Comparison of ENCODE assay signal across 8 cellular contexts in genomic region chr12:1592444-1593231, GRCh38. TPM values are rescaled to one million over a fixed set of nuclear protein-coding genes. Genes with fewer than 3 reads are reported as not detected.
DNase-seq lines count a peak whose midpoint lies in the region; ATAC-seq, FAIRE-seq and TF ChIP-seq lines count a peak whose summit lies in the region.

No MANE protein-coding gene starts in this region.

- no peak for FAIRE-seq in frontal cortex (lab: Jason Lieb, UNC)

- CTCF ChIA-PET in PC-9 (lab: Charles Lee), result interaction anchor here (1.3 kb wide), 1 partner anchor 474 kb away, joined by 7 read pairs; no protein-coding TSS in a partner anchor

- peak overlapping the region; percentile 90 for H3K4me2 ChIP-seq in PC-9

- no peaks in the 10 kb centered on the region for H3K9me2 ChIP-seq in PC-9 (ENCODE audit: insufficient read depth)

- H3K9me3 ChIP-seq in PC-9 (ENCODE audit: insufficient read depth, low read depth) (no peaks in the 10 kb centered on the region), upper lobe of right lung (no peaks in the 10 kb centered on the region)

- no peak for TF ChIP-seq CTCF in PC-9 (conservative IDR thresholded peaks at IDR 0.05)
- TF ChIP-seq CTCF in fibroblast of the aortic adventitia (IDR thresholded peaks at IDR 0.05; ENCODE audit: insufficient read depth, low read length), result peak; percentile 31
- TF ChIP-seq CTCF in upper lobe of right lung (IDR thresholded peaks at IDR 0.05), result no peak

- BruUV-seq in PC-9 (replicated peaks; lab: Mats Ljungman, UMichigan), result TSS peak; percentile 35

- DNase-seq in Ammon's horn (ENCODE audit: low spot score) (peak; percentile 59), PC-9 (peak in 1 of 2 experiments; percentile 28), fibroblast of the aortic adventitia (ENCODE audit: low read depth) (no peak), occipital lobe (lab: John Stamatoyannopoulos, UW) (peak; percentile 40), upper lobe of right lung (no peak), frontal cortex (ENCODE audit: low spot score in 2 of 2) (no peak)
- DNase-seq in activated T-helper 1 cell treated with anti-CD3 and anti-CD28 coated beads, Interleukin-2, amount 50 U/mL, for 16 hours (ENCODE audit: low read depth in 1 of 2, low spot score in 1 of 2), result peak; percentile 28 to 30

- no peak overlapping the region for H2AFZ ChIP-seq in PC-9

- H3K36me3 ChIP-seq in PC-9 (ENCODE audit: low read depth) (no peaks in the 10 kb centered on the region), upper lobe of right lung (no peaks in the 10 kb centered on the region)

- no peak overlapping the region for H3K27ac ChIP-seq in PC-9
- H3K27ac ChIP-seq in upper lobe of right lung, result peak overlapping the region; percentile 74

- H3F3A ChIP-seq in PC-9 (ENCODE audit: insufficient read depth, low read depth), result peaks cover 28% of the 10 kb centered on the region

- H3K27me3 ChIP-seq in PC-9 (ENCODE audit: insufficient read depth, low read depth) (no peaks in the 10 kb centered on the region), upper lobe of right lung (no peaks in the 10 kb centered on the region)

- H3K4me3 ChIP-seq in PC-9 (peak overlapping the region; percentile 89), fibroblast of the aortic adventitia (ENCODE audit: low read depth, low read length) (peak overlapping the region; percentile 82), upper lobe of right lung (peak overlapping the region; percentile 89)

- POLR2A ChIA-PET in PC-9 (lab: Charles Lee; ENCODE audit: unreplicated experiment), result interaction anchor here (0.5 to 0.7 kb wide), 3 partner anchors 184 to 663 kb away, joined by 3 to 5 read pairs (median 5); no protein-coding TSS in a partner anchor

- intact Hi-C loops in PC-9 (cut with micrococcal nuclease; ENCODE audit: unreplicated experiment), result loop anchor here (5.0 kb wide), 2 partner anchors 840 to 1145 kb away; partner anchors contain the start of gene WNK1
- intact Hi-C loops in upper lobe of right lung (cut with DNase I), result no loop called here

- H3K4me1 ChIP-seq in PC-9 (replicated peaks; ENCODE audit: insufficient read depth) (peaks cover 51% of the 10 kb centered on the region), upper lobe of right lung (peaks cover 38% of the 10 kb centered on the region)

- H3K79me2 ChIP-seq in PC-9 (ENCODE audit: low read depth), result peaks cover 57% of the 10 kb centered on the region

- peaks cover 46% of the 10 kb centered on the region for H4K20me1 ChIP-seq in PC-9 (ENCODE audit: insufficient read depth)

- peak; percentile 27 for ATAC-seq in GM21723 (IDR thresholded peaks at IDR 0.05; ENCODE audit: unreplicated experiment)
- peak; percentile 1 for ATAC-seq in upper lobe of right lung

RNA-seq across cellular contexts. Expression of gene FBXL14, which starts 1.7 kb away (rescaled TPM):
- total RNA-seq in PC-9 (2021), result 16.3 and 21.1 TPM in 2 replicates
- total RNA-seq in fibroblast of the aortic adventitia (ENCODE audit: low replicate concordance), result 1.1 and 11.2 TPM in 2 replicates
- total RNA-seq in occipital lobe, result 25.3 TPM
- 17.3 TPM for total RNA-seq in upper lobe of right lung
- total RNA-seq in frontal cortex, result 17.5 TPM

RNA-seq across cellular contexts. Expression of gene WNT5B, which starts 36.4 kb away (rescaled TPM):
- total RNA-seq in PC-9 (2021) (33.1 and 50.2 TPM in 2 replicates), fibroblast of the aortic adventitia (ENCODE audit: low replicate concordance) (3.1 and 16.6 TPM in 2 replicates), occipital lobe (30.7 TPM), upper lobe of right lung (2.3 TPM), frontal cortex (22.0 TPM)

Comparison
In these comparisons a context has a peak if more than half of its experiments do, and no peak if none do; other contexts are left out.
1. DNase-seq: peak in Ammon's horn (single experiment), activated T-helper 1 cell treated with anti-CD3 and anti-CD28 coated beads, Interleukin-2, amount 50 U/mL, for 16 hours (2 of 2) and occipital lobe (single experiment); none in fibroblast of the aortic adventitia (single experiment), upper lobe of right lung (single experiment) and frontal cortex (0 of 2).
2. Peak in every context shown above with its lines, with median percentiles within 50 percentile points of each other: H3K4me3 ChIP-seq.